ENCODE assay signal across 8 cellular contexts in the genomic region with DNA sequence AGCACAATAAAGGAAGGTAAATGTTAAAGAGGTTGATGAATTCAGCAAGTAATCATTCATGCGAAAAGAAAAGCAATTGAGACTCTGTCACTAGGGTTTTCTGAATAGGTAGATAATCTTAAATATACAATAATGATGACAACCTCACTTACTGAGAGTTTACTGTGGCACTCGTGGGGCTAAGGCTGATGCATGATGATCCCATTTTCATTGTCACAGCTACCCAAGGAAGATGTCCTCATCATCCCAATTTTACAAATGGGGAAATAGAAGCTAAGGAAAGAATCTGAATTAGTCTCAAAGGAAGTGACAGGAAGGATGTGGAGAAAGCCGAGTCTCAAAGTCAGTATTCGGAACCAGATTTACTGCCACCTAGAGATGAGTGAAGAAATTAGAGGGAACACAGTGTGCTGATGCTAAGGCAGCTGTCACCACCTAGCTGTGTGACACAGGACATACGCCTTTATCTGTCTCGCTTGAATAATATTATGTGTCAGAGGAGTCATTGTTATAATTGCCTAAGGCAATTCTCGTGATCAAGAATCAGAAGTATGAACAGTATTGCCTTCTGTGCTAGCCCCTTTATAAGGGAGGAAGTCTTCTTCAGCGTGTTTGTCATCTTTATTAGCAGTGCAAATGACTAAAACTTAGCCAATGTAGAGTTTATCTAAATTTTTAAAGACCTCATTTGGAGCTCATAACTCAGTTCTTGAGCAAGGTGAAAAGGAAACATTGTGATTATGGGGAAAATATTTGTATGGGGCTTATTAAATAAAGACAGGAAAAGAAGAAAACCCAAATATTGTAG.
DNase-seq lines count a peak whose midpoint lies in the region; ATAC-seq and TF ChIP-seq lines count a peak whose summit lies in the region.

No MANE protein-coding gene starts in this region.

- intact Hi-C loops in OCI-LY7 (cut with micrococcal nuclease; ENCODE audit: unreplicated experiment) (loop anchor here (5.0 to 10.0 kb wide), 3 partner anchors 230 to 1487 kb away; no protein-coding TSS in a partner anchor), posterior cingulate gyrus (cut with DNase I) (loop anchor here (1.0 to 10.0 kb wide), 2 partner anchors 244 to 1487 kb away; no protein-coding TSS in a partner anchor)
- intact Hi-C loops in activated naive CD4-positive, alpha-beta T cell treated with anti-CD3 and anti-CD28 coated beads for 36 hours (cut with micrococcal nuclease): loop anchor here (1.0 to 5.0 kb wide), 4 partner anchors 170 to 1585 kb away; partner anchors contain the start of gene FAR2

- no peaks in the 10 kb centered on the region for H4K20me1 ChIP-seq in OCI-LY7 (ENCODE audit: insufficient read depth, low read length)

- no peak overlapping the region for H3K27ac Mint-ChIP-seq in activated naive CD4-positive, alpha-beta T cell treated with anti-CD3 and anti-CD28 coated beads for 36 hours
- no peak overlapping the region for H3K27ac Mint-ChIP-seq in mesothelial cell of epicardium

- H3K9me3 Mint-ChIP-seq in activated naive CD4-positive, alpha-beta T cell treated with anti-CD3 and anti-CD28 coated beads for 36 hours: no peaks in the 10 kb centered on the region
- H3K9me3 Mint-ChIP-seq in mesothelial cell of epicardium: peaks cover 5% of the 10 kb centered on the region

- peaks cover 4% of the 10 kb centered on the region for H3K36me3 Mint-ChIP-seq in activated naive CD4-positive, alpha-beta T cell treated with anti-CD3 and anti-CD28 coated beads for 36 hours (ENCODE audit: low read depth)
- peaks cover 17% of the 10 kb centered on the region for H3K36me3 Mint-ChIP-seq in mesothelial cell of epicardium

- TF ChIP-seq CTCF in GM10266 (IDR thresholded peaks at IDR 0.05; ENCODE audit: control insufficient read depth, insufficient read depth, low read depth, missing control alignments) (peak; percentile 94), OCI-LY7 (conservative IDR thresholded peaks at IDR 0.05; ENCODE audit: low read length) (peak; percentile 95), mesothelial cell of epicardium (IDR thresholded peaks at IDR 0.05; ENCODE audit: unreplicated experiment) (no peak)

- H3K4me2 ChIP-seq in OCI-LY7 (ENCODE audit: low read length): no peak overlapping the region

- ATAC-seq in GM21825 (IDR thresholded peaks at IDR 0.05; ENCODE audit: unreplicated experiment): peak; percentile 98

- H3K4me1 Mint-ChIP-seq in activated naive CD4-positive, alpha-beta T cell treated with anti-CD3 and anti-CD28 coated beads for 36 hours (ENCODE audit: low read depth): peaks cover 6% of the 10 kb centered on the region
- H3K4me1 Mint-ChIP-seq in mesothelial cell of epicardium: peaks cover 12% of the 10 kb centered on the region

- BruUV-seq in OCI-LY7 (replicated peaks; lab: Mats Ljungman, UMichigan): no TSS peak

- H3K36me3 ChIP-seq in OCI-LY7 (ENCODE audit: insufficient read depth, low read length): no peaks in the 10 kb centered on the region; the same call in 1 of the 2 replicates

- POLR2A ChIA-PET in OCI-LY7 (lab: Charles Lee): interaction anchor here (0.6 to 1.1 kb wide), 5 partner anchors 10 to 1318 kb away, joined by 3 to 4 read pairs (median 3); no protein-coding TSS in a partner anchor

- no peak for TF ChIP-seq EP300 in Ishikawa (IDR thresholded peaks at IDR 0.05; ENCODE audit: borderline replicate concordance)

- H3K79me2 ChIP-seq in OCI-LY7 (ENCODE audit: insufficient read depth, low read depth, low read length): no peaks in the 10 kb centered on the region

- H3K4me1 ChIP-seq in OCI-LY7 (ENCODE audit: insufficient read depth, low read length, poor library complexity, severe bottlenecking): peaks cover 3% of the 10 kb centered on the region

- no peak overlapping the region for H3K4me3 Mint-ChIP-seq in activated naive CD4-positive, alpha-beta T cell treated with anti-CD3 and anti-CD28 coated beads for 36 hours
- no peak overlapping the region for H3K4me3 Mint-ChIP-seq in mesothelial cell of epicardium

- DNase-seq in GM10266 (ENCODE audit: extremely low spot score) (peak; percentile 51), OCI-LY7 (ENCODE audit: low spot score) (peak; percentile 75), glomerular endothelial cell (ENCODE audit: extremely low read depth, low read depth, low spot score) (peak; percentile 33), posterior cingulate gyrus (peak in 6 of 10 donors; percentile 36 to 91 (median 42)), mesothelial cell of epicardium (ENCODE audit: low spot score in 2 of 2, unreplicated experiment in 2 of 2) (no peak)
- DNase-seq in activated naive CD4-positive, alpha-beta T cell treated with anti-CD3 and anti-CD28 coated beads for 36 hours: peak; percentile 62

- peak; percentile 78 for TF ChIP-seq RAD21 in Ishikawa (IDR thresholded peaks at IDR 0.05; ENCODE audit: low read depth)

- H3K27me3 Mint-ChIP-seq in activated naive CD4-positive, alpha-beta T cell treated with anti-CD3 and anti-CD28 coated beads for 36 hours (ENCODE audit: low read depth): no peaks in the 10 kb centered on the region
- H3K27me3 Mint-ChIP-seq in mesothelial cell of epicardium (ENCODE audit: low read depth): no peaks in the 10 kb centered on the region

- no peaks in the 10 kb centered on the region for H3K9me2 ChIP-seq in OCI-LY7 (ENCODE audit: insufficient read depth, low read length)

- H3K4me3 ChIP-seq in OCI-LY7 (ENCODE audit: low read depth, low read length, poor library complexity, severe bottlenecking): no peak overlapping the region

- peak overlapping the region; percentile 29; the same call in 1 of the 2 replicates for H2AFZ ChIP-seq in OCI-LY7 (ENCODE audit: low read length)

- CTCF ChIA-PET in OCI-LY7 (lab: Charles Lee; ENCODE audit: unreplicated experiment): interaction anchor here (1.0 kb wide), 1 partner anchor 501 kb away, joined by 3 read pairs; no protein-coding TSS in a partner anchor
- CTCF ChIA-PET in activated naive CD4-positive, alpha-beta T cell treated with anti-CD3 and anti-CD28 coated beads for 36 hours (lab: Charles Lee): interaction anchor here (0.7 to 4.8 kb wide), 21 partner anchors 11 to 286 kb away, joined by 3 to 86 read pairs (median 5); no protein-coding TSS in a partner anchor

- H3K27ac ChIP-seq in OCI-LY7 (ENCODE audit: low read depth, low read length, poor library complexity, severe bottlenecking): no peak overlapping the region

- no peaks in the 10 kb centered on the region for H3K9me3 ChIP-seq in OCI-LY7 (ENCODE audit: low read length)

TF ChIP-seq in Ishikawa, 13 proteins besides CTCF, POLR2A, EP300 and RAD21:
- TF ChIP-seq EGR1 (IDR thresholded peaks at IDR 0.05) (no peak), FOXM1 (IDR thresholded peaks at IDR 0.05; ENCODE audit: borderline replicate concordance, low read depth) (no peak), TAF1 (IDR thresholded peaks at IDR 0.05; ENCODE audit: low read depth) (no peak), TCF12 (IDR thresholded peaks at IDR 0.05; ENCODE audit: low read depth) (no peak), CEBPB (IDR thresholded peaks at IDR 0.05) (no peak), MAX (IDR thresholded peaks at IDR 0.05) (no peak), NFIC (IDR thresholded peaks at IDR 0.05) (no peak), TEAD4 (IDR thresholded peaks at IDR 0.05) (no peak), ZBTB7A (IDR thresholded peaks at IDR 0.05; ENCODE audit: low read depth) (no peak), CREB1 (IDR thresholded peaks at IDR 0.05; ENCODE audit: low read depth) (no peak), USF1 (IDR thresholded peaks at IDR 0.05) (no peak), YY1 (IDR thresholded peaks at IDR 0.05; ENCODE audit: low read depth) (no peak)
- TF ChIP-seq, protein P1, sequence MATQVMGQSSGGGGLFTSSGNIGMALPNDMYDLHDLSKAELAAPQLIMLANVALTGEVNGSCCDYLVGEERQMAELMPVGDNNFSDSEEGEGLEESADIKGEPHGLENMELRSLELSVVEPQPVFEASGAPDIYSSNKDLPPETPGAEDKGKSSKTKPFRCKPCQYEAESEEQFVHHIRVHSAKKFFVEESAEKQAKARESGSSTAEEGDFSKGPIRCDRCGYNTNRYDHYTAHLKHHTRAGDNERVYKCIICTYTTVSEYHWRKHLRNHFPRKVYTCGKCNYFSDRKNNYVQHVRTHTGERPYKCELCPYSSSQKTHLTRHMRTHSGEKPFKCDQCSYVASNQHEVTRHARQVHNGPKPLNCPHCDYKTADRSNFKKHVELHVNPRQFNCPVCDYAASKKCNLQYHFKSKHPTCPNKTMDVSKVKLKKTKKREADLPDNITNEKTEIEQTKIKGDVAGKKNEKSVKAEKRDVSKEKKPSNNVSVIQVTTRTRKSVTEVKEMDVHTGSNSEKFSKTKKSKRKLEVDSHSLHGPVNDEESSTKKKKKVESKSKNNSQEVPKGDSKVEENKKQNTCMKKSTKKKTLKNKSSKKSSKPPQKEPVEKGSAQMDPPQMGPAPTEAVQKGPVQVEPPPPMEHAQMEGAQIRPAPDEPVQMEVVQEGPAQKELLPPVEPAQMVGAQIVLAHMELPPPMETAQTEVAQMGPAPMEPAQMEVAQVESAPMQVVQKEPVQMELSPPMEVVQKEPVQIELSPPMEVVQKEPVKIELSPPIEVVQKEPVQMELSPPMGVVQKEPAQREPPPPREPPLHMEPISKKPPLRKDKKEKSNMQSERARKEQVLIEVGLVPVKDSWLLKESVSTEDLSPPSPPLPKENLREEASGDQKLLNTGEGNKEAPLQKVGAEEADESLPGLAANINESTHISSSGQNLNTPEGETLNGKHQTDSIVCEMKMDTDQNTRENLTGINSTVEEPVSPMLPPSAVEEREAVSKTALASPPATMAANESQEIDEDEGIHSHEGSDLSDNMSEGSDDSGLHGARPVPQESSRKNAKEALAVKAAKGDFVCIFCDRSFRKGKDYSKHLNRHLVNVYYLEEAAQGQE (IDR thresholded peaks at IDR 0.05; ENCODE audit: low read depth): no peak
TF ChIP-seq in Ishikawa: peak in this region for 0.

Comparison
In these comparisons a context has a peak if more than half of its experiments do, and no peak if none do; other contexts are left out.
1. DNase-seq: peak in GM10266 (single experiment), OCI-LY7 (single experiment), activated naive CD4-positive, alpha-beta T cell treated with anti-CD3 and anti-CD28 coated beads for 36 hours (single experiment), glomerular endothelial cell (single experiment) and posterior cingulate gyrus (6 of 10); none in mesothelial cell of epicardium (0 of 2).